Comparison of ENCODE assay signal across 9 cellular contexts in genomic region chrX:67546496-67547423, GRCh38. TPM values are rescaled to one million over a fixed set of nuclear protein-coding genes. Genes with fewer than 3 reads are reported as not detected.
A peak's percentile ranks its signal among the peaks of the same experiment; 100 is the strongest.
DNase-seq lines count a peak whose midpoint lies in the region; ATAC-seq and TF ChIP-seq lines count a peak whose summit lies in the region.
"Had no signal": no experiment of that assay in that cellular context is flagged by ENCODE, and none has a peak within 500 bp of the region (broad histone marks: within the 10 kb centered on the region; RNA-seq: fewer than 3 reads in every experiment).

No MANE protein-coding gene starts in this region.

- H3K4me1 ChIP-seq in SK-N-SH (ENCODE audit: control insufficient read depth in 1 of 2, insufficient read depth in 2 of 2, low read depth in 1 of 2, low read length in 1 of 2) (no peaks in the 10 kb centered on the region), lower lobe of right lung (no peaks in the 10 kb centered on the region), thymus (ENCODE audit: control insufficient read depth, insufficient read depth, low read length) (no peaks in the 10 kb centered on the region)

- H4K20me1 ChIP-seq in SK-N-SH (ENCODE audit: insufficient read depth) = no peaks in the 10 kb centered on the region

- H3K4me3 ChIP-seq in SK-N-SH (ENCODE audit: low read depth in 2 of 2, low read length in 1 of 2) = no peak overlapping the region
- peak overlapping the region; percentile 80 for H3K4me3 ChIP-seq in coronary artery
- peak overlapping the region; percentile 50 for H3K4me3 ChIP-seq in lower lobe of right lung
- H3K4me3 ChIP-seq in thymus (ENCODE audit: low read length) = peak overlapping the region; percentile 58

- H3K27ac ChIP-seq in SK-N-SH (ENCODE audit: low read depth in 2 of 2, low read length in 1 of 2) (no peak overlapping the region), coronary artery (peak overlapping the region; percentile 61 to 87), lower lobe of right lung (no peak overlapping the region), thymus (ENCODE audit: low read depth) (no peak overlapping the region)

- ATAC-seq in SK-N-SH treated with all-trans-retinoic acid at 6 μM for 48 hours (no peak), lower lobe of right lung (no peak)

- H3K9me3 ChIP-seq in SK-N-SH (no peaks in the 10 kb centered on the region), lower lobe of right lung (no peaks in the 10 kb centered on the region), thymus (ENCODE audit: control insufficient read depth) (no peaks in the 10 kb centered on the region)

- H3K27me3 ChIP-seq in SK-N-SH (ENCODE audit: insufficient read depth) (peaks cover 38% of the 10 kb centered on the region), lower lobe of right lung (ENCODE audit: low read depth) (no peaks in the 10 kb centered on the region), thymus (ENCODE audit: control insufficient read depth, insufficient read depth) (no peaks in the 10 kb centered on the region)

- no peak overlapping the region for H3K9ac ChIP-seq in SK-N-SH

- no peak for TF ChIP-seq RAD21 in SK-N-SH (IDR thresholded peaks at IDR 0.05; ENCODE audit: low read length)

- no peaks in the 10 kb centered on the region for H3K9me2 ChIP-seq in SK-N-SH

- TF ChIP-seq CTCF in SK-N-SH (IDR thresholded peaks at IDR 0.05) (no peak), coronary artery (IDR thresholded peaks at IDR 0.05) (no peak), lower lobe of right lung (IDR thresholded peaks at IDR 0.05) (no peak)

- no peaks in the 10 kb centered on the region for H3K36me3 ChIP-seq in SK-N-SH (replicated peaks in 1 of 2; ENCODE audit: control insufficient read depth in 1 of 2, insufficient read depth in 2 of 2, low read length in 1 of 2)
- H3K36me3 ChIP-seq in lower lobe of right lung = no peaks in the 10 kb centered on the region
- no peaks in the 10 kb centered on the region for H3K36me3 ChIP-seq in thymus (ENCODE audit: control insufficient read depth, insufficient read depth)

- TF ChIP-seq EP300 in SK-N-SH (IDR thresholded peaks at IDR 0.05; ENCODE audit: borderline replicate concordance in 1 of 2, low read depth in 1 of 2, low read length in 1 of 2) = no peak

- H3K79me2 ChIP-seq in SK-N-SH (ENCODE audit: insufficient read depth) = no peaks in the 10 kb centered on the region

- POLR2A ChIA-PET in SK-N-SH (lab: Yijun Ruan, JAX) = no interaction called here

- under 1% methylated on average over 14 of the region's 44 CpGs for WGBS in SK-N-SH (ENCODE audit: low lambda C conversion rate)
- 19% methylated on average over 44 of the region's 44 CpGs for WGBS in thymus

- DNase-seq in SK-N-SH = peak; percentile 18
- no peak for DNase-seq in coronary artery (ENCODE audit: low spot score)
- DNase-seq in lower lobe of right lung = no peak
- DNase-seq in activated CD4-positive, alpha-beta T cell treated with anti-CD3 and anti-CD28 coated beads for 48 hours = no peak
- no peak for DNase-seq in H4 (ENCODE audit: low spot score)
- DNase-seq in cerebellar nuclear complex (lab: John Stamatoyannopoulos, UW) = no peak
- DNase-seq: activated effector memory CD4-positive, alpha-beta T cell treated with Interleukin-2 at 50 U/mL for 16 hours had no signal

- H3K4me2 ChIP-seq in SK-N-SH = no peak overlapping the region

- CTCF ChIA-PET in SK-N-SH (lab: Yijun Ruan, JAX) = interaction anchor here (2.9 kb wide), 1 partner anchor 8 kb away, joined by 14 read pairs; no protein-coding TSS in a partner anchor

- intact Hi-C loops in lower lobe of right lung (cut with DNase I) = no loop called here

- no peak overlapping the region for H2AFZ ChIP-seq in SK-N-SH (ENCODE audit: low read depth)

- no peaks in the 10 kb centered on the region for H3F3A ChIP-seq in SK-N-SH (replicated peaks; ENCODE audit: insufficient read depth)

TF ChIP-seq in SK-N-SH, 30 proteins besides CTCF, POLR2A, EP300 and RAD21 (continues in another document):
- TF ChIP-seq CHD2 (IDR thresholded peaks at IDR 0.05; ENCODE audit: low read length, partially characterized antibody) = no peak
- TF ChIP-seq GABPA (IDR thresholded peaks at IDR 0.05; ENCODE audit: low read depth) = no peak
- TF ChIP-seq MEF2A (IDR thresholded peaks at IDR 0.05; ENCODE audit: borderline replicate concordance, low read depth) = no peak
- TF ChIP-seq FOXJ3 (CRISPR knock-in tag; IDR thresholded peaks at IDR 0.05) = no peak
- TF ChIP-seq TAF1 (IDR thresholded peaks at IDR 0.05; ENCODE audit: borderline replicate concordance, low read depth, low read length) = no peak
- TF ChIP-seq SMC3 (IDR thresholded peaks at IDR 0.05; ENCODE audit: low read depth, low read length) = no peak
- TF ChIP-seq FOSL2 (IDR thresholded peaks at IDR 0.05; ENCODE audit: borderline replicate concordance, low read depth) = no peak
- no peak for TF ChIP-seq POLR2AphosphoS5 (IDR thresholded peaks at IDR 0.05; ENCODE audit: low read depth, low read length)
- TF ChIP-seq, protein P1, sequence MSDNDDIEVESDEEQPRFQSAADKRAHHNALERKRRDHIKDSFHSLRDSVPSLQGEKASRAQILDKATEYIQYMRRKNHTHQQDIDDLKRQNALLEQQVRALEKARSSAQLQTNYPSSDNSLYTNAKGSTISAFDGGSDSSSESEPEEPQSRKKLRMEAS (IDR thresholded peaks at IDR 0.05; ENCODE audit: low read depth) = no peak
- TF ChIP-seq PBX3 (IDR thresholded peaks at IDR 0.05) = no peak
- TF ChIP-seq NFIC (IDR thresholded peaks at IDR 0.05; ENCODE audit: borderline replicate concordance) = no peak
- TF ChIP-seq JUND (IDR thresholded peaks at IDR 0.05) = no peak
- TF ChIP-seq, protein P2, sequence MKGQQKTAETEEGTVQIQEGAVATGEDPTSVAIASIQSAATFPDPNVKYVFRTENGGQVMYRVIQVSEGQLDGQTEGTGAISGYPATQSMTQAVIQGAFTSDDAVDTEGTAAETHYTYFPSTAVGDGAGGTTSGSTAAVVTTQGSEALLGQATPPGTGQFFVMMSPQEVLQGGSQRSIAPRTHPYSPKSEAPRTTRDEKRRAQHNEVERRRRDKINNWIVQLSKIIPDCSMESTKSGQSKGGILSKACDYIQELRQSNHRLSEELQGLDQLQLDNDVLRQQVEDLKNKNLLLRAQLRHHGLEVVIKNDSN (IDR thresholded peaks at IDR 0.05; ENCODE audit: borderline replicate concordance, low read depth) = no peak
- no peak for TF ChIP-seq GATA2 (CRISPR knock-in tag; IDR thresholded peaks at IDR 0.05)
- no peak for TF ChIP-seq FOXM1 (IDR thresholded peaks at IDR 0.05; ENCODE audit: low read depth)

TF ChIP-seq in SK-N-SH treated with all-trans-retinoic acid at 6 μM for 48 hours, 23 proteins besides CTCF, POLR2A, EP300 and RAD21 (continues in another document):
- TF ChIP-seq ZNF565 (CRISPR knock-in tag; conservative IDR thresholded peaks at IDR 0.05; ENCODE audit: low read depth) = no peak
- no peak for TF ChIP-seq ZC3H10 (CRISPR knock-in tag; IDR thresholded peaks at IDR 0.05)
- no peak for TF ChIP-seq ESRRG (CRISPR knock-in tag; IDR thresholded peaks at IDR 0.05)
- no peak for TF ChIP-seq ISL1 (CRISPR knock-in tag; IDR thresholded peaks at IDR 0.05)
- no peak for TF ChIP-seq ZNF8 (CRISPR knock-in tag; IDR thresholded peaks at IDR 0.05)
- no peak for TF ChIP-seq PATZ1 (CRISPR knock-in tag; IDR thresholded peaks at IDR 0.05; ENCODE audit: borderline replicate concordance)
- TF ChIP-seq OSR1 (CRISPR knock-in tag; IDR thresholded peaks at IDR 0.05) = no peak
- TF ChIP-seq PPARA (CRISPR knock-in tag; IDR thresholded peaks at IDR 0.05; ENCODE audit: borderline replicate concordance) = no peak
- TF ChIP-seq ZNF70 (CRISPR knock-in tag; IDR thresholded peaks at IDR 0.05) = no peak
- no peak for TF ChIP-seq CREB5 (CRISPR knock-in tag; IDR thresholded peaks at IDR 0.05; ENCODE audit: low read depth)
- no peak for TF ChIP-seq RARB (CRISPR knock-in tag; IDR thresholded peaks at IDR 0.05)
- TF ChIP-seq GLIS3 (CRISPR knock-in tag; IDR thresholded peaks at IDR 0.05) = no peak
- no peak for TF ChIP-seq ARNTL (CRISPR knock-in tag; IDR thresholded peaks at IDR 0.05; ENCODE audit: borderline replicate concordance, low read depth)
- no peak for TF ChIP-seq CSDC2 (CRISPR knock-in tag; IDR thresholded peaks at IDR 0.05)
- no peak for TF ChIP-seq TOX (CRISPR knock-in tag; IDR thresholded peaks at IDR 0.05; ENCODE audit: borderline replicate concordance)
- TF ChIP-seq TCF4 (CRISPR knock-in tag; IDR thresholded peaks at IDR 0.05; ENCODE audit: borderline replicate concordance) = no peak

RNA-seq across cellular contexts. Expression of gene AR, which starts 2.9 kb away (rescaled TPM):
- polyA plus RNA-seq in SK-N-SH (2012; rRNA removed) (not detected in 2 replicates), thymus (1.7 TPM)
- under 0.01 TPM in 1 of 2 replicates, not detected in the other for polyA plus RNA-seq in SK-N-SH (2012; cell fraction: cytosol; rRNA removed)
- 0.02 TPM in 1 of 2 replicates, not detected in the other for polyA plus RNA-seq in SK-N-SH (2012; cell fraction: nucleus; rRNA removed)
- 5.0 TPM for total RNA-seq in lower lobe of right lung
- 6.5 and 7.6 TPM in 2 replicates for total RNA-seq in H4 (2014; rRNA removed; shearing (Covaris generic))

Comparison
In these comparisons a context has a peak if more than half of its experiments do, and no peak if none do; other contexts are left out.
1. H3K27ac ChIP-seq: peak in coronary artery (2 of 2); none in SK-N-SH (0 of 2), lower lobe of right lung (single experiment) and thymus (single experiment).
2. H3K4me3 ChIP-seq: peak in coronary artery (single experiment), lower lobe of right lung (single experiment) and thymus (single experiment); none in SK-N-SH (0 of 2).